In genomic region chr1:87530042-87530441, GRCh38 we compare ENCODE assay signal across 31 cellular contexts.
"Had no signal": no experiment of that assay in that cellular context is flagged by ENCODE, and none has a peak within 500 bp of the region (broad histone marks: within the 10 kb centered on the region; RNA-seq: fewer than 3 reads in every experiment).

No MANE protein-coding gene starts in this region.

- H3K9me3 ChIP-seq: adrenal gland, body of pancreas, colonic mucosa, esophagus squamous epithelium had no signal

- H3K27ac Mint-ChIP-seq: activated CD4-positive, alpha-beta memory T cell treated with anti-CD3 and anti-CD28 coated beads for 36 hours; activated CD4-positive, alpha-beta T cell treated with anti-CD3 and anti-CD28 coated beads for 36 hours; activated CD4-positive, alpha-beta T cell treated with anti-CD3 and anti-CD28 coated beads, Interleukin-2, amount 10 ng/mL, durations not matched to agents 24 days and 14 days; activated CD8-positive, alpha-beta memory T cell treated with anti-CD3 and anti-CD28 coated beads, Interleukin-2, amount 10 ng/mL, durations not matched to agents 7 days and 5 days; activated CD8-positive, alpha-beta T cell treated with anti-CD3 and anti-CD28 coated beads, Interleukin-2, amount 10 ng/mL, durations not matched to agents 7 days and 5 days; activated naive CD4-positive, alpha-beta T cell treated with anti-CD3 and anti-CD28 coated beads for 36 hours; activated naive CD4-positive, alpha-beta T cell treated with anti-CD3 and anti-CD28 coated beads, Interleukin-2, amount 50 U/mL, for 24 hours; activated naive CD8-positive, alpha-beta T cell treated with anti-CD3 and anti-CD28 coated beads for 36 hours; activated naive CD8-positive, alpha-beta T cell treated with anti-CD3 and anti-CD28 coated beads, Interleukin-2, amount 50 U/mL, for 24 hours; activated T-helper 1 cell treated with anti-CD3 and anti-CD28 coated beads, Interleukin-12 subunit alpha, Interleukin-12 subunit beta, Interleukin-2, Interleukin-4 antibody, amounts not matched to agents 30 ng/mL and 10 ng/mL and 1 ng/mL, durations not matched to agents 14 hours and 24 hours and 36 hours; activated T-helper 2 cell treated with anti-CD3 and anti-CD28 coated beads, Interferon-gamma antibody, Interleukin-2, Interleukin-4, amounts not matched to agents 10 μg/mL and 5 μg/mL and 100 μg/mL, durations not matched to agents 14 hours and 24 hours and 36 hours had no signal

- H3K27me3 Mint-ChIP-seq: activated naive CD8-positive, alpha-beta T cell treated with anti-CD3 and anti-CD28 coated beads for 36 hours; activated naive CD8-positive, alpha-beta T cell treated with anti-CD3 and anti-CD28 coated beads, Interleukin-2, amount 50 U/mL, for 24 hours had no signal

- ATAC-seq: activated CD4-positive, alpha-beta T cell treated with anti-CD3 and anti-CD28 coated beads for 36 hours; activated CD8-positive, alpha-beta memory T cell treated with anti-CD3 and anti-CD28 coated beads, Interleukin-2, amount 10 ng/mL, durations not matched to agents 7 days and 5 days; activated CD8-positive, alpha-beta T cell treated with anti-CD3 and anti-CD28 coated beads, Interleukin-2, amount 10 ng/mL, durations not matched to agents 7 days and 5 days; activated naive CD8-positive, alpha-beta T cell treated with anti-CD3 and anti-CD28 coated beads, Interleukin-2, amount 50 U/mL, for 24 hours; body of pancreas; gastroesophageal sphincter; heart right ventricle had no signal

- H3K36me3 ChIP-seq: adrenal gland, cardiac muscle cell, colonic mucosa, esophagus squamous epithelium, gastroesophageal sphincter, heart right ventricle had no signal

- H3K27ac ChIP-seq: adrenal gland, body of pancreas, cardiac muscle cell, colonic mucosa, gastroesophageal sphincter, heart right ventricle had no signal

- DNase-seq: activated CD4-positive, alpha-beta memory T cell treated with anti-CD3 and anti-CD28 coated beads for 36 hours; activated CD4-positive, alpha-beta T cell treated with anti-CD3 and anti-CD28 coated beads for 36 hours; activated CD4-positive, alpha-beta T cell treated with anti-CD3 and anti-CD28 coated beads, Interleukin-2, amount 10 ng/mL, durations not matched to agents 24 days and 14 days; activated CD4-positive, CD25-positive, alpha-beta regulatory T cell; activated CD4-positive, CD25-positive, alpha-beta regulatory T cell treated with anti-CD3 and anti-CD28 coated beads, Interleukin-2, amount 50 U/mL, for 72 hours; activated CD8-positive, alpha-beta memory T cell treated with anti-CD3 and anti-CD28 coated beads, Interleukin-2, amount 10 ng/mL, durations not matched to agents 7 days and 5 days; activated CD8-positive, alpha-beta memory T cell treated with anti-CD3 and anti-CD28 coated beads, Interleukin-2, amount 50 U/mL, for 4 hours; activated CD8-positive, alpha-beta T cell treated with anti-CD3 and anti-CD28 coated beads, Interleukin-2, amount 10 ng/mL, durations not matched to agents 7 days and 5 days; activated effector memory CD4-positive, alpha-beta T cell treated with anti-CD3 and anti-CD28 coated beads, Interleukin-2, amount 50 U/mL, for 16 hours; activated naive CD4-positive, alpha-beta T cell treated with anti-CD3 and anti-CD28 coated beads for 36 hours; activated naive CD8-positive, alpha-beta T cell treated with anti-CD3 and anti-CD28 coated beads for 36 hours; activated naive CD8-positive, alpha-beta T cell treated with anti-CD3 and anti-CD28 coated beads, Interleukin-2, amount 50 U/mL, for 24 hours; activated T-cell treated with anti-CD3 and anti-CD28 coated beads, Interleukin-2, amount 50 U/mL, for 1 hour; activated T-cell treated with anti-CD3 and anti-CD28 coated beads, Interleukin-2, amount 50 U/mL, for 48 hours; adrenal gland; amygdala; aorta; body of pancreas; central memory CD4-positive, alpha-beta T cell; cerebellar nuclear complex; colonic mucosa; effector CD8-positive, alpha-beta T cell; esophagus squamous epithelium; foreskin melanocyte; heart right ventricle; T-helper 2 cell had no signal

- H3K4me3 Mint-ChIP-seq: activated CD4-positive, alpha-beta memory T cell treated with anti-CD3 and anti-CD28 coated beads for 36 hours; activated CD4-positive, alpha-beta T cell treated with anti-CD3 and anti-CD28 coated beads for 36 hours; activated CD4-positive, alpha-beta T cell treated with anti-CD3 and anti-CD28 coated beads, Interleukin-2, amount 10 ng/mL, durations not matched to agents 24 days and 14 days; activated CD8-positive, alpha-beta memory T cell treated with anti-CD3 and anti-CD28 coated beads, Interleukin-2, amount 10 ng/mL, durations not matched to agents 7 days and 5 days; activated CD8-positive, alpha-beta T cell treated with anti-CD3 and anti-CD28 coated beads, Interleukin-2, amount 10 ng/mL, durations not matched to agents 7 days and 5 days; activated naive CD4-positive, alpha-beta T cell treated with anti-CD3 and anti-CD28 coated beads for 36 hours; activated naive CD4-positive, alpha-beta T cell treated with anti-CD3 and anti-CD28 coated beads, Interleukin-2, amount 50 U/mL, for 24 hours; activated naive CD8-positive, alpha-beta T cell treated with anti-CD3 and anti-CD28 coated beads for 36 hours; activated naive CD8-positive, alpha-beta T cell treated with anti-CD3 and anti-CD28 coated beads, Interleukin-2, amount 50 U/mL, for 24 hours; activated T-helper 1 cell treated with anti-CD3 and anti-CD28 coated beads, Interleukin-12 subunit alpha, Interleukin-12 subunit beta, Interleukin-2, Interleukin-4 antibody, amounts not matched to agents 30 ng/mL and 10 ng/mL and 1 ng/mL, durations not matched to agents 14 hours and 24 hours and 36 hours had no signal

- H3K4me1 ChIP-seq: adrenal gland, body of pancreas, colonic mucosa, heart right ventricle had no signal

- H3K4me1 Mint-ChIP-seq: activated CD4-positive, alpha-beta T cell treated with anti-CD3 and anti-CD28 coated beads for 36 hours; activated CD4-positive, alpha-beta T cell treated with anti-CD3 and anti-CD28 coated beads, Interleukin-2, amount 10 ng/mL, durations not matched to agents 24 days and 14 days; activated CD8-positive, alpha-beta memory T cell treated with anti-CD3 and anti-CD28 coated beads, Interleukin-2, amount 10 ng/mL, durations not matched to agents 7 days and 5 days; activated naive CD4-positive, alpha-beta T cell treated with anti-CD3 and anti-CD28 coated beads, Interleukin-2, amount 50 U/mL, for 24 hours; activated naive CD8-positive, alpha-beta T cell treated with anti-CD3 and anti-CD28 coated beads for 36 hours; activated naive CD8-positive, alpha-beta T cell treated with anti-CD3 and anti-CD28 coated beads, Interleukin-2, amount 50 U/mL, for 24 hours had no signal

- H3K4me3 ChIP-seq: adrenal gland, body of pancreas, cardiac muscle cell, colonic mucosa, esophagus squamous epithelium, gastroesophageal sphincter, heart right ventricle had no signal

- H3K36me3 Mint-ChIP-seq: activated CD4-positive, alpha-beta memory T cell treated with anti-CD3 and anti-CD28 coated beads for 36 hours; activated CD8-positive, alpha-beta memory T cell treated with anti-CD3 and anti-CD28 coated beads, Interleukin-2, amount 10 ng/mL, durations not matched to agents 7 days and 5 days; activated naive CD4-positive, alpha-beta T cell treated with anti-CD3 and anti-CD28 coated beads, Interleukin-2, amount 50 U/mL, for 24 hours; activated naive CD8-positive, alpha-beta T cell treated with anti-CD3 and anti-CD28 coated beads for 36 hours had no signal

- H3K9me3 Mint-ChIP-seq: activated CD4-positive, alpha-beta memory T cell treated with anti-CD3 and anti-CD28 coated beads for 36 hours; activated CD4-positive, alpha-beta T cell treated with anti-CD3 and anti-CD28 coated beads, Interleukin-2, amount 10 ng/mL, durations not matched to agents 24 days and 14 days; activated naive CD4-positive, alpha-beta T cell treated with anti-CD3 and anti-CD28 coated beads for 36 hours; activated naive CD4-positive, alpha-beta T cell treated with anti-CD3 and anti-CD28 coated beads, Interleukin-2, amount 50 U/mL, for 24 hours; activated naive CD8-positive, alpha-beta T cell treated with anti-CD3 and anti-CD28 coated beads, Interleukin-2, amount 50 U/mL, for 24 hours; activated T-helper 1 cell treated with anti-CD3 and anti-CD28 coated beads, Interleukin-12 subunit alpha, Interleukin-12 subunit beta, Interleukin-2, Interleukin-4 antibody, amounts not matched to agents 30 ng/mL and 10 ng/mL and 1 ng/mL, durations not matched to agents 14 hours and 24 hours and 36 hours; activated T-helper 2 cell treated with anti-CD3 and anti-CD28 coated beads, Interferon-gamma antibody, Interleukin-2, Interleukin-4, amounts not matched to agents 10 μg/mL and 5 μg/mL and 100 μg/mL, durations not matched to agents 14 hours and 24 hours and 36 hours had no signal

- H3K27me3 ChIP-seq: adrenal gland, body of pancreas, cardiac muscle cell, colonic mucosa, esophagus squamous epithelium, gastroesophageal sphincter, heart right ventricle had no signal
